In the genomic region with DNA sequence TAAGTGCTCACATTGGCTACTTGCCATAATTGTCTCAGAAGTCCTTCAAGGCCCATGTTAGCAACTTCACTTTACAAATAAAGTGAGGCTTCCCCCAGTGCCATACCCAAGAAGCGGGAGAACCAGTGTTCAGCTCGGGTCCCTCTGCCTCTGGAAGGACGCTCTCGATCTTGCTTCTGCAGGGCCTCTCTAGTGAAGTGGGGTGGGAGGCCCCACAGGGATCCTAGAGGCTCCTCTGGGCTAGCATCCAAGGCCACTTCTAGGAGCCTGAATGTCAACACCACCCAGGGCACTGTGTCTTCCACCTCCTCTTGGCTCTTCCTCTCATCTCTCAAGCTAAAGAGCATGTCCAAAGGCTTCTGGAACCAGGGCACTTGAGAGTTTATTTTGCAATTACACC, we compare ENCODE assay signal across 23 cellular contexts.
DNase-seq lines count a peak whose midpoint lies in the region; ATAC-seq and TF ChIP-seq lines count a peak whose summit lies in the region.
"Had no signal": no experiment of that assay in that cellular context is flagged by ENCODE, and none has a peak within 500 bp of the region (broad histone marks: within the 10 kb centered on the region; RNA-seq: fewer than 3 reads in every experiment).

No MANE protein-coding gene starts in this region.

- peaks cover 6% of the 10 kb centered on the region for H3K4me1 ChIP-seq in right cardiac atrium (ENCODE audit: control insufficient read depth, insufficient read depth, low read length)
- H3K4me1 ChIP-seq in stomach, result peaks cover 13 to 38% (median 20%) of the 10 kb centered on the region in 4 donors
- H3K4me1 ChIP-seq: Caco-2 had no signal

- no peak for TF ChIP-seq CTCF in stomach (IDR thresholded peaks at IDR 0.05)

- 92% methylated on average over 4 of the region's 4 CpGs for WGBS in right cardiac atrium
- 91 to 96% (median 95%) methylated on average over 4 of the region's 4 CpGs for WGBS in stomach, 5 donors

- H3K9me3 ChIP-seq in right cardiac atrium (ENCODE audit: control insufficient read depth, low read length) (no peaks in the 10 kb centered on the region), stomach (no peaks in the 10 kb centered on the region)
- H3K9me3 ChIP-seq: BLaER1, Caco-2, neutrophil, prostate gland, uterus had no signal

- TF ChIP-seq POLR2A in stomach (IDR thresholded peaks at IDR 0.05), result no peak

- TF ChIP-seq EP300 in stomach (IDR thresholded peaks at IDR 0.05), result no peak

- DNase-seq in activated effector memory CD4-positive, alpha-beta T cell treated with anti-CD3 and anti-CD28 coated beads, Interleukin-2, amount 50 U/mL, for 16 hours, result peak; percentile 34
- no peak for DNase-seq in activated effector memory CD4-positive, alpha-beta T cell treated with Interleukin-2 at 50 U/mL for 16 hours
- DNase-seq in NCI-H2029 treated with DMSO at 0.1 percent for 48 hours (lab: John Stamatoyannopoulos, UW) (peak; percentile 81), right cardiac atrium (no peak), stomach (peak; percentile 21), NK-92 (lab: John Stamatoyannopoulos, UW; ENCODE audit: unreplicated experiment) (no peak), NCI-H446 (lab: John Stamatoyannopoulos, UW) (no peak)
- DNase-seq: ACHN; activated CD4-positive, alpha-beta T cell treated with anti-CD3 and anti-CD28 coated beads for 48 hours; activated CD8-positive, alpha-beta memory T cell treated with anti-CD3 and anti-CD28 coated beads, Interleukin-2, amount 10 ng/mL, durations not matched to agents 7 days and 5 days; aorta; Caco-2; NCI-H2081; stimulated activated CD4-positive, alpha-beta T cell treated with anti-CD3 and anti-CD28 coated beads, Interleukin-1b, Interleukin-23, amount 100 ng/mL, for 48 hours; substantia nigra; uterus had no signal

- no peaks in the 10 kb centered on the region for H3K36me3 ChIP-seq in stomach
- H3K36me3 ChIP-seq: BLaER1, cardiac muscle cell, neutrophil, prostate gland, uterus had no signal

- H3K4me3 ChIP-seq in right cardiac atrium (ENCODE audit: low read length), result no peak overlapping the region
- H3K4me3 ChIP-seq in stomach, result no peak overlapping the region
- H3K4me3 ChIP-seq: BLaER1, cardiac muscle cell, prostate gland, skin epidermis, uterus had no signal

- ATAC-seq in right cardiac atrium (no peak), GM21723 (IDR thresholded peaks at IDR 0.05; ENCODE audit: unreplicated experiment) (no peak)
- ATAC-seq: activated CD8-positive, alpha-beta memory T cell treated with anti-CD3 and anti-CD28 coated beads, Interleukin-2, amount 10 ng/mL, durations not matched to agents 7 days and 5 days; activated naive CD4-positive, alpha-beta T cell treated with anti-CD3 and anti-CD28 coated beads, Interleukin-2, amount 50 U/mL, for 72 hours had no signal

- H3K27ac ChIP-seq in right cardiac atrium (ENCODE audit: low read length) (peak overlapping the region; percentile 20), stomach (no peak overlapping the region)
- H3K27ac ChIP-seq: BLaER1, neutrophil, prostate gland, skin epidermis, uterus had no signal

- intact Hi-C loops in right cardiac atrium (cut with DNase I) (no loop called here), stomach (cut with DNase I; ENCODE audit: low total_unique reads) (no loop called here)

- no peaks in the 10 kb centered on the region for H3K27me3 ChIP-seq in right cardiac atrium (ENCODE audit: control insufficient read depth, insufficient read depth)
- no peaks in the 10 kb centered on the region for H3K27me3 ChIP-seq in stomach
- H3K27me3 ChIP-seq: BLaER1, cardiac muscle cell, neutrophil, uterus had no signal

Comparison
In these comparisons a context has a peak if more than half of its experiments do, and no peak if none do; other contexts are left out.
1. DNase-seq: peak in activated effector memory CD4-positive, alpha-beta T cell treated with anti-CD3 and anti-CD28 coated beads, Interleukin-2, amount 50 U/mL, for 16 hours (single experiment), NCI-H2029 treated with DMSO at 0.1 percent for 48 hours (single experiment) and stomach (single experiment); none in activated effector memory CD4-positive, alpha-beta T cell treated with Interleukin-2 at 50 U/mL for 16 hours (single experiment), right cardiac atrium (0 of 3), NK-92 (single experiment) and NCI-H446 (0 of 2).